1 cellular context compared by ENCODE assay signal in genomic region chr19:3065675-3066357, GRCh38.
TF ChIP-seq lines count a peak whose summit lies in the region.

No MANE protein-coding gene starts in this region.

TF ChIP-seq in GM12878, 131 proteins besides CTCF, POLR2A, EP300 and RAD21 (continues in another document):
- TF ChIP-seq USF2 (IDR thresholded peaks at IDR 0.05; ENCODE audit: borderline replicate concordance, low read depth, low read length) (no peak), BCLAF1 (IDR thresholded peaks at IDR 0.05) (no peak), SMAD5 (IDR thresholded peaks at IDR 0.05; ENCODE audit: low read depth) (no peak), RELB (IDR thresholded peaks at IDR 0.05; ENCODE audit: low read depth) (no peak), SIX5 (IDR thresholded peaks at IDR 0.05; ENCODE audit: low read depth, low read length, severe bottlenecking) (no peak), RELA (IDR thresholded peaks at IDR 0.05; ENCODE audit: borderline replicate concordance, partially characterized antibody) (no peak), SIN3A (IDR thresholded peaks at IDR 0.05; ENCODE audit: low read depth, low read length) (no peak), SUPT20H (IDR thresholded peaks at IDR 0.05; ENCODE audit: borderline replicate concordance, control insufficient read depth, low read depth, low read length) (no peak), SMARCA5 (IDR thresholded peaks at IDR 0.05) (no peak), E4F1 (IDR thresholded peaks at IDR 0.05; ENCODE audit: borderline replicate concordance, partially characterized antibody) (no peak), MXI1 (IDR thresholded peaks at IDR 0.05; ENCODE audit: low read depth, low read length) (no peak), CHD2 (IDR thresholded peaks at IDR 0.05; ENCODE audit: borderline replicate concordance, low read depth, low read length) (peak; percentile 75), CEBPB (IDR thresholded peaks at IDR 0.05; ENCODE audit: borderline replicate concordance in 1 of 2, low read depth in 2 of 2, low read length in 2 of 2) (no peak), ZBTB4 (CRISPR knock-in tag; IDR thresholded peaks at IDR 0.05) (no peak), ZNF24 (IDR thresholded peaks at IDR 0.05) (no peak), RBBP5 (conservative IDR thresholded peaks at IDR 0.05) (no peak), ATF7 (IDR thresholded peaks at IDR 0.05; ENCODE audit: low read depth) (peak; percentile 42; the same call in 1 of the 2 replicates), NKRF (conservative IDR thresholded peaks at IDR 0.05) (no peak), DPF2 (IDR thresholded peaks at IDR 0.05) (peak; percentile 79; the same call in 1 of the 2 replicates), IRF3 (IDR thresholded peaks at IDR 0.05) (no peak), CREM (IDR thresholded peaks at IDR 0.05; ENCODE audit: low read depth) (peak; percentile 65; the same call in 1 of the 2 replicates), CBX3 (IDR thresholded peaks at IDR 0.05; ENCODE audit: borderline replicate concordance, low read depth) (no peak), ZNF592 (IDR thresholded peaks at IDR 0.05) (no peak), MTA2 (IDR thresholded peaks at IDR 0.05; ENCODE audit: low read depth) (peak; percentile 39; the same call in 1 of the 2 replicates), MAX (IDR thresholded peaks at IDR 0.05; ENCODE audit: low read depth, low read length) (peak; percentile 42; the same call in 1 of the 2 replicates), CHD1 (IDR thresholded peaks at IDR 0.05; ENCODE audit: low read depth, low read length) (no peak), ZBED1 (IDR thresholded peaks at IDR 0.05; ENCODE audit: borderline replicate concordance) (no peak), BCL11A (IDR thresholded peaks at IDR 0.05; ENCODE audit: low read depth, low read length) (no peak), TARDBP (IDR thresholded peaks at IDR 0.05; ENCODE audit: borderline replicate concordance) (no peak; the same call in 1 of the 2 replicates), PAX8 (IDR thresholded peaks at IDR 0.05) (no peak), ZSCAN29 (IDR thresholded peaks at IDR 0.05) (no peak), SREBF2 (IDR thresholded peaks at IDR 0.05; ENCODE audit: low read length) (no peak), RUNX3 (IDR thresholded peaks at IDR 0.05; ENCODE audit: low read length) (peak; percentile 11; the same call in 1 of the 2 replicates), ZZZ3 (IDR thresholded peaks at IDR 0.05; ENCODE audit: control insufficient read depth, insufficient read length, low read depth) (no peak), KAT2A (conservative IDR thresholded peaks at IDR 0.05; ENCODE audit: control insufficient read depth, low read depth, low read length) (no peak), CEBPZ (IDR thresholded peaks at IDR 0.05; ENCODE audit: low read depth, low read length) (no peak)
